ENCODE assay signal across 8 cellular contexts in the genomic region with DNA sequence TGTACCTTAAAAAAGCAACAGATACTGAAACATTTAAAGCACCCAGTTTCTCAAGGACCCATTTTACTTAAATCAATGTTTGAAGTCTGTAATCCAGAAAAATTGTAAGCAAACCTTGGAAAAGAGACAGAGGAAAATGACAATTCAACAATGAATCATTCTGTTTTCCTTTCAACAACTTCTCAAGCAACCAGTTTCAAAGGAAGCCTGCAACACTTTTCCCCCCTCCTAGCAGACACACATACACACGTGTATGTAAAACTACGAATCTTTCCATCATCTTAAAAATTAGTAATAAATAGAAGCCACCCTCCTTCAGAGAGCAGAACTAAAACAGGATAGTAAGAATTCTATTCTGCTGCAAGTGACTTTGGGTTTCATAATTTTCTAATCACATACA. TPM values are rescaled to one million over a fixed set of nuclear protein-coding genes. Genes with fewer than 3 reads are reported as not detected.
DNase-seq lines count a peak whose midpoint lies in the region; ATAC-seq, FAIRE-seq and TF ChIP-seq lines count a peak whose summit lies in the region.

No MANE protein-coding gene starts in this region.

- H3K4me1 ChIP-seq in GM12878 (ENCODE audit: control insufficient read depth, insufficient read depth, low read length) (no peaks in the 10 kb centered on the region), liver (ENCODE audit: control insufficient read depth in 4 of 4, insufficient read depth in 4 of 4, low read length in 3 of 4) (peaks cover 0 to 32% (median 29%) of the 10 kb centered on the region in 4 donors), tibial nerve (peaks cover 0 to 60% (median 27%) of the 10 kb centered on the region in 4 donors)

- TF ChIP-seq RAD21 in GM12878 (IDR thresholded peaks at IDR 0.05; ENCODE audit: insufficient read depth, low read depth, low read length) = no peak
- no peak for TF ChIP-seq RAD21 in liver (IDR thresholded peaks at IDR 0.05)

- H2AFZ ChIP-seq in GM12878 (ENCODE audit: control insufficient read depth, low read depth, low read length) = peak overlapping the region; percentile 20; the same call in 1 of the 2 replicates

- TF ChIP-seq CTCF in BJ (IDR thresholded peaks at IDR 0.05; ENCODE audit: insufficient read depth, low read depth, low read length) (no peak), GM12878 (IDR thresholded peaks at IDR 0.05 in 2 of 3, conservative IDR thresholded peaks at IDR 0.05 in 1 of 3; ENCODE audit: control insufficient read depth in 2 of 3, extremely low read depth in 1 of 3, insufficient read depth in 1 of 3, low read depth in 3 of 3, low read length in 3 of 3) (no peak), liver (IDR thresholded peaks at IDR 0.05; ENCODE audit: low read depth, low read length, missing input control) (no peak), tibial nerve (IDR thresholded peaks at IDR 0.05) (no peak)

- no peaks in the 10 kb centered on the region for H4K20me1 ChIP-seq in GM12878 (ENCODE audit: control insufficient read depth, insufficient read depth)

- peak overlapping the region; percentile 95 for H3K9ac ChIP-seq in GM12878 (ENCODE audit: control insufficient read depth, insufficient read depth, low read length)
- peak overlapping the region; percentile 81 to 88 for H3K9ac ChIP-seq in liver (ENCODE audit: low read depth in 1 of 2, low read length in 2 of 2)

- SMC1A ChIA-PET in GM12878 (lab: Charles Lee; ENCODE audit: uncharacterized antibody, unreplicated experiment) = interaction anchor here (0.8 to 3.5 kb wide), 14 partner anchors 12 to 840 kb away, joined by 3 to 22 read pairs (median 4); no protein-coding TSS in a partner anchor

- H3K27ac ChIP-seq in GM12878 (ENCODE audit: control insufficient read depth, insufficient read depth) (peak overlapping the region; percentile 95), liver (ENCODE audit: low read depth in 1 of 2, low read length in 2 of 2) (peak overlapping the region; percentile 98), tibial nerve (peak overlapping the region; percentile 95 to 99 (median 96))

- TF ChIP-seq EP300 in GM12878 (IDR thresholded peaks at IDR 0.05; ENCODE audit: borderline replicate concordance in 1 of 2, control insufficient read depth in 1 of 2, low read depth in 2 of 2, low read length in 2 of 2) (no peak), tibial nerve (IDR thresholded peaks at IDR 0.05) (no peak)

- WGBS in GM12878 (ENCODE audit: insufficient coverage, insufficient replicate concordance, low lambda C conversion rate, missing lambda C conversion rate) = 0% methylated on average over 2 of the region's 2 CpGs
- WGBS in liver = 9% methylated on average over 2 of the region's 2 CpGs
- 0 to 1% methylated on average over 2 of the region's 2 CpGs for WGBS in tibial nerve, 2 donors

- H3K27me3 ChIP-seq in BJ (ENCODE audit: control insufficient read depth, insufficient read depth, low read length) = no peaks in the 10 kb centered on the region
- no peaks in the 10 kb centered on the region for H3K27me3 ChIP-seq in GM12878 (replicated peaks in 1 of 2; ENCODE audit: control insufficient read depth in 2 of 2, insufficient read depth in 2 of 2, low read length in 1 of 2)
- no peaks in the 10 kb centered on the region for H3K27me3 ChIP-seq in liver (ENCODE audit: control insufficient read depth in 4 of 4, insufficient read depth in 4 of 4, low read length in 3 of 4)
- H3K27me3 ChIP-seq in tibial nerve = no peaks in the 10 kb centered on the region

- peak overlapping the region; percentile 36 for H3K4me2 ChIP-seq in GM12878 (ENCODE audit: control insufficient read depth, insufficient read depth)

- TSS peak; percentile 51 for BruUV-seq in GM12878 (replicated peaks; lab: Mats Ljungman, UMichigan)

- intact Hi-C loops in GM12878 (cut with micrococcal nuclease; ENCODE audit: unreplicated experiment) = loop anchor here (5.0 kb wide), 1 partner anchor 54 kb away; no protein-coding TSS in a partner anchor

- peaks cover 58% of the 10 kb centered on the region for H3K79me2 ChIP-seq in GM12878 (ENCODE audit: control insufficient read depth, insufficient read depth, low read length)

- ATAC-seq in GM12878 = 0 out of 3 replicates have a peak, but pooled peaks have one; percentile 1

- POLR2A ChIA-PET in BJ (lab: Charles Lee) = no interaction called here
- POLR2A ChIA-PET in GM12878 (lab: Charles Lee) = interaction anchor here (3.4 kb wide), 1 partner anchor 54 kb away, joined by 27 read pairs; no protein-coding TSS in a partner anchor

- in situ Hi-C loops in GM12878 (cut with MboI) = no loop called here

- no peaks in the 10 kb centered on the region for H3K36me3 ChIP-seq in BJ (ENCODE audit: control insufficient read depth, insufficient read depth, low read length)
- no peaks in the 10 kb centered on the region for H3K36me3 ChIP-seq in GM12878 (ENCODE audit: control insufficient read depth in 2 of 2, insufficient read depth in 2 of 2, low read length in 1 of 2)
- H3K36me3 ChIP-seq in liver (ENCODE audit: control insufficient read depth in 4 of 4, insufficient read depth in 3 of 4, low read depth in 1 of 4, low read length in 3 of 4) = no peaks in the 10 kb centered on the region
- no peaks in the 10 kb centered on the region for H3K36me3 ChIP-seq in tibial nerve

- CTCF ChIA-PET in BJ (lab: Yijun Ruan, JAX) = interaction anchor here (0.6 to 1.5 kb wide), 3 partner anchors 33 to 272 kb away, joined by 3 read pairs; no protein-coding TSS in a partner anchor
- CTCF ChIA-PET in GM12878 (lab: Yijun Ruan, JAX) = interaction anchor here (0.9 to 2.3 kb wide), 8 partner anchors 33 to 799 kb away, joined by 3 to 26 read pairs (median 9); no protein-coding TSS in a partner anchor

- H3K4me3 ChIP-seq in BJ (ENCODE audit: low read depth, low read length) (peak overlapping the region; percentile 91), GM12878 (peak overlapping the region; percentile 91), liver (ENCODE audit: low read depth in 1 of 3, low read length in 3 of 3) (peak overlapping the region in 2 of 3 donors; percentile 89 to 97), tibial nerve (peak overlapping the region; percentile 63 to 92 (median 82))

- TF ChIP-seq POLR2A in GM12878 (IDR thresholded peaks at IDR 0.05; ENCODE audit: low read depth, low read length) = no peak
- no peak for TF ChIP-seq POLR2A in tibial nerve (IDR thresholded peaks at IDR 0.05)

- RAD21 ChIA-PET in GM12878 (lab: Charles Lee; ENCODE audit: unreplicated experiment) = interaction anchor here (0.6 to 2.3 kb wide), 8 partner anchors 24 to 255 kb away, joined by 3 to 22 read pairs (median 5); no protein-coding TSS in a partner anchor

- no peak for FAIRE-seq in GM12878 (lab: Jason Lieb, UNC)

- DNase-seq in BJ (ENCODE audit: low read depth) (no peak), HT1080 (ENCODE audit: low read depth) (peak; percentile 47), GM12878 (ENCODE audit: low read depth, low spot score) (no peak), tibial nerve (ENCODE audit: low spot score in 2 of 2) (no peak), NCI-H2081 (lab: John Stamatoyannopoulos, UW) (no peak), NCI-H1930 (lab: John Stamatoyannopoulos, UW) (no peak), NCI-H187 treated with DMSO at 0.1 percent for 48 hours (lab: John Stamatoyannopoulos, UW) (no peak)

- H3K9me3 ChIP-seq in GM12878 (replicated peaks; ENCODE audit: control insufficient read depth, insufficient read depth, low read length) (no peaks in the 10 kb centered on the region), liver (ENCODE audit: control insufficient read depth in 4 of 4, low read length in 3 of 4) (no peaks in the 10 kb centered on the region), tibial nerve (no peaks in the 10 kb centered on the region)

TF ChIP-seq in GM12878, 131 proteins besides CTCF, POLR2A, EP300 and RAD21 (continues in another document):
- TF ChIP-seq SMC3 (IDR thresholded peaks at IDR 0.05; ENCODE audit: borderline replicate concordance, low read length) (no peak), NR2C2 (IDR thresholded peaks at IDR 0.05; ENCODE audit: borderline replicate concordance, control insufficient read depth, insufficient read length, low read depth) (no peak), TCF3 (IDR thresholded peaks at IDR 0.05; ENCODE audit: borderline replicate concordance, insufficient read depth, low read depth, low read length) (no peak), SUPT20H (IDR thresholded peaks at IDR 0.05; ENCODE audit: borderline replicate concordance, control insufficient read depth, low read depth, low read length) (no peak)

TF ChIP-seq in liver, 16 proteins besides CTCF, POLR2A, EP300 and RAD21 (continues in another document):
- TF ChIP-seq YY1 (IDR thresholded peaks at IDR 0.05) (no peak), HNF4A (conservative IDR thresholded peaks at IDR 0.05) (no peak)

RNA-seq across cellular contexts. Expression of a gene that starts 1.1 kb away (rescaled TPM):
- 3.8 and 5.9 TPM in 2 replicates for polyA plus RNA-seq in BJ (2011; rRNA removed)
- 42.7 and 57.8 TPM in 2 replicates for polyA minus RNA-seq in BJ (2011; rRNA and poly(A)+ RNA removed)
- total RNA-seq in HT1080 (2014; rRNA removed; shearing (Covaris generic)) = 9.6 and 12.4 TPM in 2 replicates
- 17.6 and 25.0 TPM in 2 replicates for polyA plus RNA-seq in HT1080 (2015; cell fraction: cytosol; rRNA removed)
- polyA plus RNA-seq in HT1080 (2015; cell fraction: nucleus; rRNA removed) = 29.7 and 30.7 TPM in 2 replicates
- 221 and 235 TPM in 2 replicates for total RNA-seq in GM12878 (2013; cell fraction: nucleolus; rRNA removed)
- 27.6 and 41.7 TPM in 2 replicates for total RNA-seq in GM12878 (2014; rRNA removed)
- 14.6 and 20.3 TPM in 2 replicates for total RNA-seq in GM12878 (2014; rRNA removed; fragmentation: Illumina TruSeq; extraction: Trizol)
- total RNA-seq in GM12878 (2021) = 58.9 and 60.5 TPM in 2 replicates
- polyA plus RNA-seq in GM12878 (2011; ENCODE audit: low read depth) = 14.5 TPM
- 7.0 and 8.9 TPM in 2 replicates for polyA plus RNA-seq in GM12878 (2011; rRNA removed)
- 6.9 and 8.9 TPM in 2 replicates for polyA plus RNA-seq in GM12878 (2011; cell fraction: cytosol; rRNA removed)
- 35.2 and 62.7 TPM in 2 replicates for polyA plus RNA-seq in GM12878 (2011; cell fraction: nucleus; rRNA removed)
- polyA plus RNA-seq in GM12878 (2012) = 21.5 and 24.0 TPM in 2 replicates
- polyA plus RNA-seq in GM12878 (2014; fragmentation: Illumina TruSeq; extraction: Trizol) = 21.2 and 25.3 TPM in 2 replicates
- 1 to 10 TPM; 5.2 to 5.9 TPM for polyA plus RNA-seq in GM12878 (2014; fragmentation: Nextera tagmentation; extraction: Ambion mirVana)
- polyA plus RNA-seq in GM12878 (2014; rRNA removed) = 20.9 and 23.0 TPM in 2 replicates
- 10 to 100 TPM; 15.8 to 20.2 TPM for polyA plus RNA-seq in GM12878 (2016; fragmentation: Nextera tagmentation; extraction: Ambion mirVana)
- 76.2 and 90.7 TPM in 2 replicates for polyA minus RNA-seq in GM12878 (2011; rRNA and poly(A)+ RNA removed)
- 35.8 and 43.2 TPM in 2 replicates for polyA minus RNA-seq in GM12878 (2011; cell fraction: cytosol; rRNA and poly(A)+ RNA removed)
- 57.2 and 65.5 TPM in 2 replicates for polyA minus RNA-seq in GM12878 (2011; cell fraction: nucleus; rRNA and poly(A)+ RNA removed)
- 10 to 100 TPM; 37.1 to 49.1 TPM for total RNA-seq in liver
- polyA plus RNA-seq in liver = 10 to 100 TPM in 1 of 2 donors, 1 to 10 TPM in 1; 9.8 to 12.6 TPM
- total RNA-seq in tibial nerve = 100 to 1,000 TPM in 2 of 4 donors, 10 to 100 TPM in 2; 86.4 to 111 (median 103) TPM
